Comparison of ENCODE assay signal across 30 cellular contexts in genomic region chr15:48619446-48619845, GRCh38.
"Had no signal": no experiment of that assay in that cellular context is flagged by ENCODE, and none has a peak within 500 bp of the region (broad histone marks: within the 10 kb centered on the region; RNA-seq: fewer than 3 reads in every experiment).

No MANE protein-coding gene starts in this region.

- H3K27ac ChIP-seq: ovary, parathyroid adenoma, psoas muscle, right lobe of liver, stomach, thoracic aorta, thyroid gland, tibial nerve, upper lobe of right lung had no signal

- H2AFZ ChIP-seq: parathyroid adenoma had no signal

- H3K36me3 Mint-ChIP-seq: naive thymus-derived CD8-positive, alpha-beta T cell; natural killer cell treated with Interleukin-12 subunit alpha and Interleukin-12 subunit beta and Interleukin-15 and Interleukin-18, amount 100 ng/mL, for 72 hours; stimulated activated effector memory CD8-positive, alpha-beta T cell treated with anti-CD3 and anti-CD28 coated beads, Interleukin-12 subunit alpha, Interleukin-12 subunit beta, amount 100 ng/mL, for 72 hours; stimulated activated naive B cell treated with anti-CD40 and anti-IgM and Interleukin-4, amounts not matched to agents 10 μg/mL and 1 μg/mL and 100 μg/mL, for 72 hours; type B pancreatic cell had no signal

- H3K27ac Mint-ChIP-seq: naive thymus-derived CD8-positive, alpha-beta T cell; natural killer cell treated with Interleukin-12 subunit alpha and Interleukin-12 subunit beta and Interleukin-15 and Interleukin-18, amount 100 ng/mL, for 72 hours; nephron progenitor cell; progenitor cell of endocrine pancreas; stimulated activated effector memory CD8-positive, alpha-beta T cell treated with anti-CD3 and anti-CD28 coated beads, Interleukin-12 subunit alpha, Interleukin-12 subunit beta, amount 100 ng/mL, for 72 hours; stimulated activated naive B cell treated with anti-CD40 and anti-IgM and Interleukin-4, amounts not matched to agents 10 μg/mL and 1 μg/mL and 100 μg/mL, for 72 hours; stimulated activated naive CD8-positive, alpha-beta T cell treated with anti-CD3 and anti-CD28 coated beads, Interleukin-15, Interleukin-2, amounts not matched to agents 100 ng/mL and 50 ng/mL, for 24 hours; type B pancreatic cell had no signal

- H3K27me3 Mint-ChIP-seq: progenitor cell of endocrine pancreas; stimulated activated naive B cell treated with anti-CD40 and anti-IgM and Interleukin-4, amounts not matched to agents 10 μg/mL and 1 μg/mL and 100 μg/mL, for 72 hours; type B pancreatic cell had no signal

- H3K9ac ChIP-seq: parathyroid adenoma had no signal

- H3K27me3 ChIP-seq: neutrophil, ovary, right lobe of liver, sigmoid colon, stomach, thyroid gland, tibial nerve, upper lobe of right lung, uterus had no signal

- H3K9me3 ChIP-seq: neutrophil, ovary, psoas muscle, right lobe of liver, sigmoid colon, stomach, thoracic aorta, thyroid gland, tibial nerve, upper lobe of right lung, uterus had no signal

- H3K4me1 Mint-ChIP-seq: naive thymus-derived CD8-positive, alpha-beta T cell; neural crest cell; stimulated activated effector memory CD8-positive, alpha-beta T cell treated with anti-CD3 and anti-CD28 coated beads, Interleukin-12 subunit alpha, Interleukin-12 subunit beta, amount 100 ng/mL, for 72 hours; stimulated activated naive B cell treated with anti-CD40 and anti-IgM and Interleukin-4, amounts not matched to agents 10 μg/mL and 1 μg/mL and 100 μg/mL, for 72 hours had no signal

- H3K4me3 Mint-ChIP-seq: naive thymus-derived CD8-positive, alpha-beta T cell; natural killer cell treated with Interleukin-12 subunit alpha and Interleukin-12 subunit beta and Interleukin-15 and Interleukin-18, amount 100 ng/mL, for 72 hours; nephron progenitor cell; neural crest cell; stimulated activated effector memory CD8-positive, alpha-beta T cell treated with anti-CD3 and anti-CD28 coated beads, Interleukin-12 subunit alpha, Interleukin-12 subunit beta, amount 100 ng/mL, for 72 hours; stimulated activated naive B cell treated with anti-CD40 and anti-IgM and Interleukin-4, amounts not matched to agents 10 μg/mL and 1 μg/mL and 100 μg/mL, for 72 hours; stimulated activated naive CD8-positive, alpha-beta T cell treated with anti-CD3 and anti-CD28 coated beads, Interleukin-15, Interleukin-2, amounts not matched to agents 100 ng/mL and 50 ng/mL, for 24 hours; type B pancreatic cell had no signal

- H3K9me3 Mint-ChIP-seq: naive thymus-derived CD8-positive, alpha-beta T cell; natural killer cell treated with Interleukin-12 subunit alpha and Interleukin-12 subunit beta and Interleukin-15 and Interleukin-18, amount 100 ng/mL, for 72 hours; stimulated activated effector memory CD8-positive, alpha-beta T cell treated with anti-CD3 and anti-CD28 coated beads, Interleukin-12 subunit alpha, Interleukin-12 subunit beta, amount 100 ng/mL, for 72 hours; stimulated activated naive B cell treated with anti-CD40 and anti-IgM and Interleukin-4, amounts not matched to agents 10 μg/mL and 1 μg/mL and 100 μg/mL, for 72 hours; stimulated activated naive CD8-positive, alpha-beta T cell treated with anti-CD3 and anti-CD28 coated beads, Interleukin-15, Interleukin-2, amounts not matched to agents 100 ng/mL and 50 ng/mL, for 24 hours; type B pancreatic cell had no signal

- H3K4me1 ChIP-seq: parathyroid adenoma, psoas muscle, right lobe of liver had no signal

- DNase-seq: naive thymus-derived CD8-positive, alpha-beta T cell; nephron progenitor cell; nucleus accumbens; ovary; posterior cingulate gyrus; psoas muscle; right cardiac atrium; right lobe of liver; sigmoid colon; small intestine; stimulated activated CD4-positive, alpha-beta T cell treated with anti-CD3 and anti-CD28 coated beads, Interleukin-15, amount 100 ng/mL, for 24 hours; stimulated activated CD4-positive, alpha-beta T cell treated with anti-CD3 and anti-CD28 coated beads, Interleukin-2, amount 100 ng/mL, for 24 hours; stimulated activated CD4-positive, alpha-beta T cell treated with anti-CD3 and anti-CD28 coated beads, Interleukin-2, amount 100 ng/mL, for 48 hours; stimulated activated CD4-positive, alpha-beta T cell treated with anti-CD3 and anti-CD28 coated beads, Interleukin-4, amount 100 ng/mL, for 24 hours; stimulated activated naive B cell treated with anti-CD40 and anti-IgM and Interleukin-4, amounts not matched to agents 10 μg/mL and 1 μg/mL and 100 μg/mL, for 72 hours; stimulated activated naive CD4-positive, alpha-beta T cell treated with Interleukin-2 at 50 U/mL for 16 hours; stomach; thyroid gland; upper lobe of right lung; uterus had no signal

- H3K36me3 ChIP-seq: neutrophil, ovary, right lobe of liver, sigmoid colon, stomach, thoracic aorta, thyroid gland, upper lobe of right lung, uterus had no signal

- H3K79me2 ChIP-seq: parathyroid adenoma had no signal

- H3K4me3 ChIP-seq: ovary, psoas muscle, right lobe of liver, sigmoid colon, stomach, thoracic aorta, thyroid gland, tibial nerve, upper lobe of right lung, uterus had no signal
